17 cellular contexts compared by ENCODE assay signal in the genomic region with DNA sequence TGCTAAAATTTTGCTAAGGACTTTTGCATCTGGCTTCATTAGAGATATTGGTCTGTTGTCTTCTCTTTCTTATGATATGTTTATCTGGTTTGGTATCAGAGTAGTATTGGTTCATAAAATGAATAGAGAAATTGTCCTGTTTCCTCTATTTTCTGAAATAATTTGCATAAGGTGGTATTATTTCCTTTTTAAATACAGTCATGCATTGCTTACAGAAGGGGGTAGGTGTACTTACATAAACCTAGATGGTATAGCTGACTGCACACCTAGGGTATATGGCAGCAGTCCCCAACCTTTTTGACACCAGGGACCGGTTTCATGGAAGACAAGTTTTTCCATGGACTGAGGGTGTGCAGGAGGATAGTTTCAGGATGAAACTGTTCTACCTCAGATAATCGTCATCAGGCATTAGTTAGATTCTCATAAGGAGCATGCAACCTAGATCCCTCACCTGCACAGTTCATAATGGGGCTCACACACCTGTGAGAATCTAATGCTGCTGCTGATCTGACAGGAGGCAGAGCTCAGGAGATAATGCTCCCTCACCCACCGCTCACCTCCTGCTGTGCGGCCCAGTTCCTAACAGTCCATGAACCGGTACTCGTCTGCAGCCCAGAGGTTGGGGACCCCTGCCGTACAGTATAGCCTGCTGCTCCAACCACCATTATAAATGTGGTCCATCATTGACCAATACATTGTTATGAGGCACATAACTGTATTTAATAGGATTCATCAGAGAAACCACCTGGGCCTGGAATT.
DNase-seq lines count a peak whose midpoint lies in the region; ATAC-seq and TF ChIP-seq lines count a peak whose summit lies in the region.
"Had no signal": no experiment of that assay in that cellular context is flagged by ENCODE, and none has a peak within 500 bp of the region (broad histone marks: within the 10 kb centered on the region; RNA-seq: fewer than 3 reads in every experiment).

No MANE protein-coding gene starts in this region.

- H3K36me3 ChIP-seq in CD4-positive, CD25-positive, alpha-beta regulatory T cell (ENCODE audit: control insufficient read depth, insufficient read depth, low read length) = peaks cover 6% of the 10 kb centered on the region
- H3K36me3 ChIP-seq in smooth muscle cell (ENCODE audit: low read depth) = no peaks in the 10 kb centered on the region
- no peaks in the 10 kb centered on the region for H3K36me3 ChIP-seq in GM23338 (ENCODE audit: insufficient read depth)
- H3K36me3 ChIP-seq: SJCRH30 had no signal

- no TSS peak for BruUV-seq in Calu3 (replicated peaks; lab: Mats Ljungman, UMichigan)

- no peaks in the 10 kb centered on the region for H3K9me3 Mint-ChIP-seq in CD4-positive, CD25-positive, alpha-beta regulatory T cell
- H3K9me3 Mint-ChIP-seq in activated B cell treated with CpG ODN at 0.5 μM for 24 hours (no peaks in the 10 kb centered on the region), Calu3 (ENCODE audit: low read depth, unreplicated experiment) (no peaks in the 10 kb centered on the region), immature natural killer cell (no peaks in the 10 kb centered on the region), GM23338 (no peaks in the 10 kb centered on the region)

- intact Hi-C loops in activated B cell treated with CpG ODN at 0.5 μM for 24 hours (cut with micrococcal nuclease) (loop anchor here (5.0 kb wide), 2 partner anchors 35 to 70 kb away; no protein-coding TSS in a partner anchor), Calu3 (cut with micrococcal nuclease; ENCODE audit: unreplicated experiment) (no loop called here)

- H3K27ac Mint-ChIP-seq in CD4-positive, CD25-positive, alpha-beta regulatory T cell = peak overlapping the region; percentile 33 to 52 (median 39)
- H3K27ac Mint-ChIP-seq in activated B cell treated with CpG ODN at 0.5 μM for 24 hours = no peak overlapping the region
- H3K27ac Mint-ChIP-seq in Calu3 (ENCODE audit: unreplicated experiment) = no peak overlapping the region
- H3K27ac Mint-ChIP-seq in immature natural killer cell = peak overlapping the region in 1 of 6 donors; percentile 31
- H3K27ac Mint-ChIP-seq in GM23338 = no peak overlapping the region

- H3K27ac ChIP-seq in CD4-positive, CD25-positive, alpha-beta regulatory T cell (ENCODE audit: insufficient read depth, low read length, poor library complexity, severe bottlenecking) = no peak overlapping the region
- H3K27ac ChIP-seq in smooth muscle cell (ENCODE audit: low read depth) = peak overlapping the region; percentile 96
- no peak overlapping the region for H3K27ac ChIP-seq in GM23338 (ENCODE audit: low read depth)
- H3K27ac ChIP-seq: RWPE1, SJCRH30 had no signal

- no peak overlapping the region for H3K4me3 Mint-ChIP-seq in CD4-positive, CD25-positive, alpha-beta regulatory T cell
- H3K4me3 Mint-ChIP-seq in activated B cell treated with CpG ODN at 0.5 μM for 24 hours (peak overlapping the region; percentile 11), Calu3 (ENCODE audit: low read depth, unreplicated experiment) (no peak overlapping the region), immature natural killer cell (no peak overlapping the region), GM23338 (no peak overlapping the region)

- WGBS in smooth muscle cell (ENCODE audit: low lambda C conversion rate) = 90% methylated on average over 7 of the region's 7 CpGs

- peaks cover 8% of the 10 kb centered on the region for H4K20me1 ChIP-seq in smooth muscle cell (ENCODE audit: low read depth)
- H4K20me1 ChIP-seq in GM23338 (replicated peaks; ENCODE audit: insufficient read depth) = no peaks in the 10 kb centered on the region

- no peak for TF ChIP-seq CTCF in activated B cell treated with CpG ODN at 0.5 μM for 24 hours (IDR thresholded peaks at IDR 0.05)
- no peak for TF ChIP-seq CTCF in smooth muscle cell (IDR thresholded peaks at IDR 0.05; ENCODE audit: borderline replicate concordance, insufficient read depth, poor library complexity, severe bottlenecking)
- no peak for TF ChIP-seq CTCF in Calu3 (IDR thresholded peaks at IDR 0.05; ENCODE audit: unreplicated experiment)
- TF ChIP-seq CTCF in GM23338 (conservative IDR thresholded peaks at IDR 0.05; ENCODE audit: low read depth in 2 of 2) = no peak

- peaks cover 4% of the 10 kb centered on the region; the same call in 1 of the 2 replicates for H3K9me2 ChIP-seq in GM23338 (ENCODE audit: insufficient read depth)

- CTCF ChIA-PET in activated B cell treated with CpG ODN at 0.5 μM for 24 hours (lab: Charles Lee) = interaction anchor here (0.6 to 2.4 kb wide), 4 partner anchors 10 to 161 kb away, joined by 3 to 11 read pairs (median 3); no protein-coding TSS in a partner anchor
- CTCF ChIA-PET in Calu3 (lab: Charles Lee) = no interaction called here

- H3K9ac ChIP-seq in smooth muscle cell (ENCODE audit: low read depth) = no peak overlapping the region

- H3K9me3 ChIP-seq in CD4-positive, CD25-positive, alpha-beta regulatory T cell (ENCODE audit: control insufficient read depth in 2 of 2, low read length in 2 of 2) = no peaks in the 10 kb centered on the region
- no peaks in the 10 kb centered on the region for H3K9me3 ChIP-seq in smooth muscle cell (replicated peaks; ENCODE audit: low read depth)
- H3K9me3 ChIP-seq: SJCRH30 had no signal

- H3K4me2 ChIP-seq in smooth muscle cell = no peak overlapping the region
- no peak overlapping the region for H3K4me2 ChIP-seq in GM23338

- DNase-seq in CD4-positive, CD25-positive, alpha-beta regulatory T cell = peak in 1 of 3 donors; percentile 33
- DNase-seq in activated B cell treated with CpG ODN at 0.5 μM for 24 hours (no peak), smooth muscle cell (lab: John Stamatoyannopoulos, UW; ENCODE audit: unreplicated experiment) (no peak), Calu3 (no peak), immature natural killer cell (no peak), GM23338 (ENCODE audit: low spot score) (no peak)
- no peak for DNase-seq in activated effector memory CD4-positive, alpha-beta T cell treated with Interleukin-2 at 50 U/mL for 16 hours
- DNase-seq: ACHN, COR-L47, DMS53, IMR-90, NCI-H226, NCI-H526 treated with DMSO at 0.1 percent for 48 hours, SJCRH30 had no signal

- H2AFZ ChIP-seq in smooth muscle cell (ENCODE audit: low read depth) = no peak overlapping the region
- H2AFZ ChIP-seq in GM23338 = no peak overlapping the region

- H3K27me3 Mint-ChIP-seq in CD4-positive, CD25-positive, alpha-beta regulatory T cell = no peaks in the 10 kb centered on the region
- H3K27me3 Mint-ChIP-seq in activated B cell treated with CpG ODN at 0.5 μM for 24 hours (no peaks in the 10 kb centered on the region), Calu3 (ENCODE audit: unreplicated experiment) (peaks cover 96% of the 10 kb centered on the region), immature natural killer cell (ENCODE audit: low read depth in 3 of 3) (peaks cover 0 to 2% (median 0%) of the 10 kb centered on the region in 3 donors), GM23338 (ENCODE audit: insufficient read depth, low read depth, poor library complexity) (peaks cover 3% of the 10 kb centered on the region)

- peak overlapping the region; percentile 4 for H3K4me3 ChIP-seq in CD4-positive, CD25-positive, alpha-beta regulatory T cell (ENCODE audit: low read depth, low read length)
- no peak overlapping the region for H3K4me3 ChIP-seq in smooth muscle cell
- no peak overlapping the region for H3K4me3 ChIP-seq in GM23338
- H3K4me3 ChIP-seq: GM12878, SJCRH30 had no signal

- POLR2A ChIA-PET in activated B cell treated with CpG ODN at 0.5 μM for 24 hours (lab: Charles Lee) = interaction anchor here (0.7 to 1.3 kb wide), 2 partner anchors 30 to 48 kb away, joined by 4 read pairs; no protein-coding TSS in a partner anchor

- H3K79me2 ChIP-seq in smooth muscle cell (ENCODE audit: low read depth) (peaks cover 33% of the 10 kb centered on the region), GM23338 (replicated peaks; ENCODE audit: insufficient read depth) (no peaks in the 10 kb centered on the region)

- H3F3A ChIP-seq in smooth muscle cell (ENCODE audit: low read depth) = peaks cover 24% of the 10 kb centered on the region
- H3F3A ChIP-seq in GM23338 (replicated peaks; ENCODE audit: low read depth) = no peaks in the 10 kb centered on the region

- H3K4me1 ChIP-seq in CD4-positive, CD25-positive, alpha-beta regulatory T cell (ENCODE audit: control insufficient read depth, insufficient read depth, low read length, poor library complexity, severe bottlenecking) = peaks cover 45% of the 10 kb centered on the region
- H3K4me1 ChIP-seq in smooth muscle cell (ENCODE audit: low read depth) (peaks cover 19% of the 10 kb centered on the region), GM23338 (ENCODE audit: insufficient read depth) (no peaks in the 10 kb centered on the region; the same call in 1 of the 2 replicates)
- H3K4me1 ChIP-seq: SJCRH30 had no signal

- H3K4me1 Mint-ChIP-seq in CD4-positive, CD25-positive, alpha-beta regulatory T cell = peaks cover 58 to 94% (median 66%) of the 10 kb centered on the region in 4 donors
- peaks cover 44% of the 10 kb centered on the region for H3K4me1 Mint-ChIP-seq in activated B cell treated with CpG ODN at 0.5 μM for 24 hours
- no peaks in the 10 kb centered on the region for H3K4me1 Mint-ChIP-seq in Calu3 (ENCODE audit: low read depth, unreplicated experiment)
- peaks cover 45 to 68% of the 10 kb centered on the region in 2 donors for H3K4me1 Mint-ChIP-seq in immature natural killer cell
- H3K4me1 Mint-ChIP-seq in GM23338 = peaks cover 19% of the 10 kb centered on the region

- H3K36me3 Mint-ChIP-seq in CD4-positive, CD25-positive, alpha-beta regulatory T cell = peaks cover 6% of the 10 kb centered on the region
- H3K36me3 Mint-ChIP-seq in activated B cell treated with CpG ODN at 0.5 μM for 24 hours (ENCODE audit: low read depth) (no peaks in the 10 kb centered on the region), Calu3 (ENCODE audit: insufficient read depth, unreplicated experiment) (no peaks in the 10 kb centered on the region), immature natural killer cell (no peaks in the 10 kb centered on the region), GM23338 (ENCODE audit: low read depth) (no peaks in the 10 kb centered on the region)

- ATAC-seq in CD4-positive, CD25-positive, alpha-beta regulatory T cell (ENCODE audit: low read depth in 2 of 2) = no peak
- ATAC-seq in GM18511 (IDR thresholded peaks at IDR 0.05; ENCODE audit: unreplicated experiment) (peak; percentile 63), activated B cell treated with CpG ODN at 0.5 μM for 24 hours (ENCODE audit: low read depth) (peak; percentile 67), GM23338 (no peak; the same call in 2 of the 3 replicates)
- ATAC-seq: GM12878 had no signal

- H3K27me3 ChIP-seq in CD4-positive, CD25-positive, alpha-beta regulatory T cell (ENCODE audit: control insufficient read depth, insufficient read depth, low read length) = no peaks in the 10 kb centered on the region
- H3K27me3 ChIP-seq in smooth muscle cell (ENCODE audit: low read depth) (no peaks in the 10 kb centered on the region), GM23338 (ENCODE audit: insufficient read depth) (no peaks in the 10 kb centered on the region)
- H3K27me3 ChIP-seq: SJCRH30 had no signal

TF ChIP-seq in GM23338, 12 proteins besides CTCF, POLR2A, EP300 and RAD21 (continues in another document):
- no peak for TF ChIP-seq EZH2 (IDR thresholded peaks at IDR 0.05; ENCODE audit: low read depth, unreplicated experiment)

Comparison
In these comparisons a context has a peak if more than half of its experiments do, and no peak if none do; other contexts are left out.
1. ATAC-seq: peak in GM18511 (single experiment) and activated B cell treated with CpG ODN at 0.5 μM for 24 hours (single experiment); none in CD4-positive, CD25-positive, alpha-beta regulatory T cell (0 of 2) and GM23338 (single experiment).
2. H3K27ac Mint-ChIP-seq: peak in CD4-positive, CD25-positive, alpha-beta regulatory T cell (3 of 3); none in activated B cell treated with CpG ODN at 0.5 μM for 24 hours (single experiment), Calu3 (single experiment) and GM23338 (single experiment).